19 cellular contexts compared by ENCODE assay signal in the genomic region with DNA sequence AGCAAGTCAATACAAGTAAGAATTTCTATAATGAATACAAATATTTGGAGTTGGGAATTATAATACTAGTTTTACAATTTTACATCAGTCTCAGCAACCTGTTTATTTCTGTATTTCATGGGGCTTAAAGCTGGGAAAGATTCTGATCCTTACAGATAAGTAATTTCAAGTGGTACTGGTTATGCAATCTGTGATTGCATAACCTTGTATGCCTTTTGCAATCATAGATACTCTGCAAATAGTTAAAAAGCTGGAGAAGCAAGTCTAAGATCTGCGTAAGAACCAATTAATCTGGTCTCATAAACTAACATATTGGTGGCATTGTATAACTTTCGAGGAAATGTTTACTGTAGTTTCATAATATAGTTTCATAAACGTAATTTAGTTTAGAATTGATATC.
DNase-seq lines count a peak whose midpoint lies in the region; TF ChIP-seq lines count a peak whose summit lies in the region.
"Had no signal": no experiment of that assay in that cellular context is flagged by ENCODE, and none has a peak within 500 bp of the region (broad histone marks: within the 10 kb centered on the region; RNA-seq: fewer than 3 reads in every experiment).

No MANE protein-coding gene starts in this region.

- H3K9ac ChIP-seq in SK-N-MC (ENCODE audit: insufficient read length) (no peak overlapping the region), Karpas-422 (ENCODE audit: low read length) (no peak overlapping the region)

- H3K9me3 ChIP-seq in SK-N-MC (ENCODE audit: low read depth, low read length), result no peaks in the 10 kb centered on the region
- H3K9me3 ChIP-seq in Karpas-422 (ENCODE audit: low read length), result peaks cover 67% of the 10 kb centered on the region
- no peaks in the 10 kb centered on the region for H3K9me3 ChIP-seq in vagina
- H3K9me3 ChIP-seq: stomach had no signal

- no peak overlapping the region for H3K4me2 ChIP-seq in Karpas-422 (ENCODE audit: low read depth, low read length, poor library complexity, severe bottlenecking)

- intact Hi-C loops in vagina (cut with DNase I), result no loop called here

- no peak overlapping the region for H2AFZ ChIP-seq in Karpas-422 (ENCODE audit: low read length)

- TF ChIP-seq CTCF in fibroblast of pulmonary artery (IDR thresholded peaks at IDR 0.05; ENCODE audit: low read length, missing control alignments) (no peak), vagina (IDR thresholded peaks at IDR 0.05) (no peak)

- H3K79me2 ChIP-seq in Karpas-422 (ENCODE audit: low read length), result no peaks in the 10 kb centered on the region

- TF ChIP-seq POLR2A in vagina (IDR thresholded peaks at IDR 0.05), result no peak

- H3K36me3 ChIP-seq in SK-N-MC (ENCODE audit: insufficient read depth, low read length) (no peaks in the 10 kb centered on the region), Karpas-422 (ENCODE audit: insufficient read depth, low read length) (no peaks in the 10 kb centered on the region), vagina (no peaks in the 10 kb centered on the region)
- H3K36me3 ChIP-seq: stomach, tibial nerve had no signal

- H3K9me2 ChIP-seq in Karpas-422 (replicated peaks; ENCODE audit: insufficient read depth, low read length), result no peaks in the 10 kb centered on the region

- H3K27me3 ChIP-seq in Karpas-422 (ENCODE audit: low read length) (no peaks in the 10 kb centered on the region), vagina (no peaks in the 10 kb centered on the region)
- H3K27me3 ChIP-seq: stomach, tibial nerve had no signal

- H3K4me3 ChIP-seq in SK-N-MC (no peak overlapping the region), fibroblast of pulmonary artery (replicated peaks; ENCODE audit: low read depth, low read length) (no peak overlapping the region), Karpas-422 (ENCODE audit: low read length) (no peak overlapping the region), vagina (no peak overlapping the region)
- H3K4me3 ChIP-seq: stomach, tibial nerve had no signal

- no peaks in the 10 kb centered on the region for H4K20me1 ChIP-seq in Karpas-422 (ENCODE audit: insufficient read depth, low read depth, low read length)

- no peaks in the 10 kb centered on the region for H3K4me1 ChIP-seq in Karpas-422 (ENCODE audit: low read length)
- H3K4me1 ChIP-seq in vagina, result no peaks in the 10 kb centered on the region
- H3K4me1 ChIP-seq: stomach, tibial nerve had no signal

- H3K27ac ChIP-seq in SK-N-MC, result no peak overlapping the region
- H3K27ac ChIP-seq in Karpas-422 (ENCODE audit: low read length), result no peak overlapping the region
- no peak overlapping the region for H3K27ac ChIP-seq in vagina
- H3K27ac ChIP-seq: stomach, tibial nerve had no signal

- peak; percentile 12 for DNase-seq in SIG-M5 treated with dmso at 0.1 percent for 504 hours (lab: John Stamatoyannopoulos, UW; ENCODE audit: unreplicated experiment)
- no peak for DNase-seq in SIG-M5 (lab: John Stamatoyannopoulos, UW)
- peak; percentile 18 for DNase-seq in SK-N-MC (ENCODE audit: low read depth, low spot score)
- DNase-seq in fibroblast of pulmonary artery (ENCODE audit: low read depth), result peak; percentile 8
- DNase-seq in Karpas-422, result no peak
- no peak for DNase-seq in vagina (ENCODE audit: extremely low spot score in 2 of 2)
- DNase-seq in stimulated activated CD4-positive, alpha-beta T cell treated with anti-CD3 and anti-CD28 coated beads, Interleukin-2, amount 100 ng/mL, for 48 hours, result no peak
- no peak for DNase-seq in SW480 (ENCODE audit: low spot score)
- DNase-seq: activated gamma-delta T cell treated with Interleukin-2 at 50 U/mL for 16 hours; activated naive CD8-positive, alpha-beta T cell treated with anti-CD3 and anti-CD28 coated beads, Interleukin-2, amount 50 U/mL, for 24 hours; activated T-cell treated with anti-CD3 and anti-CD28 coated beads, Interleukin-2, amount 50 U/mL, for 1 hour; effector CD4-positive, alpha-beta T cell; NCI-H1105; NCI-H2029; NCI-H345; NCI-H748 treated with DMSO at 0.1 percent for 48 hours; SHP77 treated with DMSO at 0.1 percent for 48 hours; stomach had no signal

Comparison
In these comparisons a context has a peak if more than half of its experiments do, and no peak if none do; other contexts are left out.
1. DNase-seq: peak in SIG-M5 treated with dmso at 0.1 percent for 504 hours (single experiment), SK-N-MC (single experiment) and fibroblast of pulmonary artery (single experiment); none in SIG-M5 (single experiment), Karpas-422 (single experiment), vagina (0 of 2), stimulated activated CD4-positive, alpha-beta T cell treated with anti-CD3 and anti-CD28 coated beads, Interleukin-2, amount 100 ng/mL, for 48 hours (0 of 2) and SW480 (single experiment).